In the genomic region with DNA sequence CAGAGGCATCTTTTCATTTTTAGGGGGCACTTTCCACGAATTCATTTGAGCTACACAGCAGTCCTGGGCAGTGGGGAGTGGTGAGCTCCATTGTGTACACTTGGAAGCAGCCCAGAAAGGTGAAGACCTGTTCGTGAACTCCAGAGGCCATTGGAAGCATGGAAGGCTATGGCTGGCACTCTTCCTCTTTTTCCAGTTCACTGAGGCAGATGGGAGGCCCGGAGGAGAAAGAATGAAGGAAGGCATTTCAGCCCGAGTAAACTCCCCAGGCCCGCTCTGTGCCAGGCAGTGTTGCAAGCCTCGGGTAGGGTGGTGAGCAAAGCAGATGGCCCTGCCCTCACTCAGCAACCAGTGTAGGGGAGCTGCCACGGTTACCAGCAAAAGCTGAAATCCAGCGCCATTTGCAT, we compare ENCODE assay signal across 8 cellular contexts. TPM values are rescaled to one million over a fixed set of nuclear protein-coding genes. Genes with fewer than 3 reads are reported as not detected.
DNase-seq lines count a peak whose midpoint lies in the region; ATAC-seq and TF ChIP-seq lines count a peak whose summit lies in the region.

No MANE protein-coding gene starts in this region.

- H3K36me3 Mint-ChIP-seq in activated CD4-positive, alpha-beta T cell treated with anti-CD3 and anti-CD28 coated beads, Interleukin-2, amount 10 ng/mL, durations not matched to agents 24 days and 14 days (ENCODE audit: low read depth) = peaks cover 29% of the 10 kb centered on the region
- H3K36me3 Mint-ChIP-seq in memory B cell (no peaks in the 10 kb centered on the region), type B pancreatic cell (peaks cover 6% of the 10 kb centered on the region)

- H3K27ac Mint-ChIP-seq in activated CD4-positive, alpha-beta T cell treated with anti-CD3 and anti-CD28 coated beads, Interleukin-2, amount 10 ng/mL, durations not matched to agents 24 days and 14 days = peak overlapping the region; percentile 56
- H3K27ac Mint-ChIP-seq in memory B cell (no peak overlapping the region), type B pancreatic cell (peak overlapping the region; percentile 65)

- peak overlapping the region; percentile 81 for H3K27ac ChIP-seq in colonic mucosa

- peaks cover 11% of the 10 kb centered on the region for H3K4me1 ChIP-seq in NT2/D1 (ENCODE audit: insufficient read depth, insufficient read length)
- peaks cover 5% of the 10 kb centered on the region for H3K4me1 ChIP-seq in colonic mucosa

- peak overlapping the region; percentile 100 for H3K4me3 ChIP-seq in NT2/D1 (ENCODE audit: insufficient read length, low read depth)
- peak overlapping the region; percentile 85 for H3K4me3 ChIP-seq in colonic mucosa

- intact Hi-C loops in activated CD4-positive, alpha-beta T cell treated with anti-CD3 and anti-CD28 coated beads, Interleukin-2, amount 10 ng/mL, durations not matched to agents 24 days and 14 days (cut with micrococcal nuclease) = loop anchor here (1.0 to 2.0 kb wide), 2 partner anchors 123 to 171 kb away; a partner anchor contains a TSS
- intact Hi-C loops in colonic mucosa (cut with DNase I) = no loop called here

- H3K4me3 Mint-ChIP-seq in activated CD4-positive, alpha-beta T cell treated with anti-CD3 and anti-CD28 coated beads, Interleukin-2, amount 10 ng/mL, durations not matched to agents 24 days and 14 days = peak overlapping the region; percentile 99
- H3K4me3 Mint-ChIP-seq in memory B cell (peak overlapping the region; percentile 95), type B pancreatic cell (peak overlapping the region; percentile 98)

- ATAC-seq in memory B cell (ENCODE audit: low read depth) (no peak), GM18502 (IDR thresholded peaks at IDR 0.05; ENCODE audit: poor library complexity, unreplicated experiment) (no peak)

- TF ChIP-seq CTCF in colonic mucosa (IDR thresholded peaks at IDR 0.05) (no peak), type B pancreatic cell (conservative IDR thresholded peaks at IDR 0.05) (peak; percentile 23)

- H3K9me3 Mint-ChIP-seq in activated CD4-positive, alpha-beta T cell treated with anti-CD3 and anti-CD28 coated beads, Interleukin-2, amount 10 ng/mL, durations not matched to agents 24 days and 14 days = no peaks in the 10 kb centered on the region
- H3K9me3 Mint-ChIP-seq in memory B cell (no peaks in the 10 kb centered on the region), type B pancreatic cell (no peaks in the 10 kb centered on the region)

- peaks cover 49% of the 10 kb centered on the region for H3K4me1 Mint-ChIP-seq in activated CD4-positive, alpha-beta T cell treated with anti-CD3 and anti-CD28 coated beads, Interleukin-2, amount 10 ng/mL, durations not matched to agents 24 days and 14 days
- H3K4me1 Mint-ChIP-seq in memory B cell (peaks cover 32% of the 10 kb centered on the region), type B pancreatic cell (ENCODE audit: unreplicated experiment) (peaks cover 38% of the 10 kb centered on the region)

- no peak for DNase-seq in activated CD4-positive, alpha-beta T cell treated with anti-CD3 and anti-CD28 coated beads, Interleukin-2, amount 10 ng/mL, durations not matched to agents 24 days and 14 days
- DNase-seq in activated CD4-positive, alpha-beta T cell treated with anti-CD3 and anti-CD28 coated beads, Interleukin-2, amount 50 U/mL, for 4 hours = no peak
- no peak for DNase-seq in NT2/D1 (ENCODE audit: low read depth, low spot score)
- DNase-seq in colonic mucosa = peak; percentile 44
- no peak for DNase-seq in memory B cell (ENCODE audit: low spot score in 2 of 2)
- DNase-seq in type B pancreatic cell (ENCODE audit: extremely low spot score, unreplicated experiment) = no peak
- DNase-seq in NCI-H128 (lab: John Stamatoyannopoulos, UW; ENCODE audit: unreplicated experiment) = no peak

- H3K9ac ChIP-seq in NT2/D1 (ENCODE audit: insufficient read length, low read depth) (peak overlapping the region; percentile 86), colonic mucosa (ENCODE audit: low read depth in 2 of 2, low read length in 2 of 2) (peak overlapping the region in 1 of 2 donors; percentile 57)

- H3K27me3 ChIP-seq in NT2/D1 (ENCODE audit: insufficient read depth, insufficient read length) (no peaks in the 10 kb centered on the region), colonic mucosa (no peaks in the 10 kb centered on the region)

- H3K36me3 ChIP-seq in NT2/D1 (ENCODE audit: insufficient read depth, insufficient read length, low read length) = peaks cover 35% of the 10 kb centered on the region
- no peaks in the 10 kb centered on the region for H3K36me3 ChIP-seq in colonic mucosa

- H3K9me3 ChIP-seq in NT2/D1 (ENCODE audit: insufficient read depth, low read length) (no peaks in the 10 kb centered on the region), colonic mucosa (no peaks in the 10 kb centered on the region)

- H3K27me3 Mint-ChIP-seq in activated CD4-positive, alpha-beta T cell treated with anti-CD3 and anti-CD28 coated beads, Interleukin-2, amount 10 ng/mL, durations not matched to agents 24 days and 14 days = peaks cover 13% of the 10 kb centered on the region
- H3K27me3 Mint-ChIP-seq in memory B cell (peaks cover 1% of the 10 kb centered on the region), type B pancreatic cell (no peaks in the 10 kb centered on the region)

RNA-seq across cellular contexts. Expression of a gene that starts 0.7 kb away (rescaled TPM):
- total RNA-seq in activated CD4-positive, alpha-beta T cell treated with anti-CD3 and anti-CD28 coated beads, Interleukin-2, amount 10 ng/mL, durations not matched to agents 24 days and 14 days = 207 and 211 TPM in 2 replicates
- total RNA-seq in colonic mucosa (100 to 1,000 TPM; 254 to 310 TPM), type B pancreatic cell (ENCODE audit: low replicate concordance) (119 and 149 TPM in 2 replicates)
